Comparison of ENCODE assay signal across 8 cellular contexts in genomic region chr4:109816082-109816442, GRCh38. TPM values are rescaled to one million over a fixed set of nuclear protein-coding genes. Genes with fewer than 3 reads are reported as not detected.
DNase-seq lines count a peak whose midpoint lies in the region; ATAC-seq and TF ChIP-seq lines count a peak whose summit lies in the region.

No MANE protein-coding gene starts in this region.

- H3K4me3 Mint-ChIP-seq in endodermal cell: peak overlapping the region; percentile 97

- H3K9me3 ChIP-seq in endodermal cell (ENCODE audit: control insufficient read depth, low read length): no peaks in the 10 kb centered on the region
- H3K9me3 ChIP-seq in neuron (ENCODE audit: low read length): no peaks in the 10 kb centered on the region
- H3K9me3 ChIP-seq in thymus (ENCODE audit: control insufficient read depth): no peaks in the 10 kb centered on the region

- H2AFZ ChIP-seq in neuron (ENCODE audit: low read depth, low read length): peak overlapping the region; percentile 94

- peak overlapping the region; percentile 92 for H3K9ac ChIP-seq in endodermal cell (ENCODE audit: extremely low read depth, low read length, poor library complexity, severe bottlenecking)

- peaks cover 37% of the 10 kb centered on the region for H3K36me3 ChIP-seq in endodermal cell (ENCODE audit: control insufficient read depth, insufficient read depth, low read length)
- H3K36me3 ChIP-seq in neuron (ENCODE audit: insufficient read depth, low read length): peaks cover 28% of the 10 kb centered on the region
- peaks cover 2% of the 10 kb centered on the region for H3K36me3 ChIP-seq in thymus (ENCODE audit: control insufficient read depth, insufficient read depth)

- H3K4me3 ChIP-seq in HL-60 (replicated peaks; ENCODE audit: insufficient read depth, low read length) (peak overlapping the region; percentile 98), endodermal cell (ENCODE audit: low read length) (peak overlapping the region; percentile 97), neuron (ENCODE audit: low read length) (peak overlapping the region; percentile 90), thymus (ENCODE audit: low read length) (peak overlapping the region; percentile 76)

- no peaks in the 10 kb centered on the region for H3K9me3 Mint-ChIP-seq in endodermal cell

- peaks cover 38% of the 10 kb centered on the region for H3K36me3 Mint-ChIP-seq in endodermal cell (ENCODE audit: low read depth)

- no peak for TF ChIP-seq CTCF in HL-60 (IDR thresholded peaks at IDR 0.05; ENCODE audit: insufficient read depth, low read length)
- TF ChIP-seq CTCF in endodermal cell (conservative IDR thresholded peaks at IDR 0.05): no peak

- peak in 1 of 2 experiments; percentile 28 for DNase-seq in HL-60 (ENCODE audit: low read depth in 1 of 2, low spot score in 1 of 2)
- DNase-seq in activated CD4-positive, alpha-beta T cell treated with anti-CD3 and anti-CD28 coated beads, Interleukin-2, amount 50 U/mL, for 4 hours: peak; percentile 45 to 52
- DNase-seq in endodermal cell: no peak
- no peak for DNase-seq in NCI-H446 treated with DMSO at 0.1 percent for 48 hours (lab: John Stamatoyannopoulos, UW)
- no peak for DNase-seq in retina

- H3K4me1 ChIP-seq in endodermal cell (ENCODE audit: control insufficient read depth, insufficient read depth, low read length): no peaks in the 10 kb centered on the region
- H3K4me1 ChIP-seq in neuron (ENCODE audit: insufficient read depth, low read length): peaks cover 16% of the 10 kb centered on the region
- peaks cover 8% of the 10 kb centered on the region for H3K4me1 ChIP-seq in thymus (ENCODE audit: control insufficient read depth, insufficient read depth, low read length)

- no peaks in the 10 kb centered on the region for H3K27me3 Mint-ChIP-seq in endodermal cell (ENCODE audit: insufficient read depth)

- H3K4me1 Mint-ChIP-seq in endodermal cell: peaks cover 27% of the 10 kb centered on the region

- H3K27ac ChIP-seq in HL-60 (replicated peaks): peak overlapping the region; percentile 94
- peak overlapping the region; percentile 73 for H3K27ac ChIP-seq in endodermal cell (ENCODE audit: low read depth, low read length)
- H3K27ac ChIP-seq in thymus (ENCODE audit: low read depth): peak overlapping the region; percentile 69

- no peak for ATAC-seq in GM18907 (IDR thresholded peaks at IDR 0.05; ENCODE audit: unreplicated experiment)

- H3K27ac Mint-ChIP-seq in endodermal cell: peak overlapping the region; percentile 99

- H3K27me3 ChIP-seq in HL-60 (ENCODE audit: insufficient read depth, poor library complexity, severe bottlenecking): no peaks in the 10 kb centered on the region
- H3K27me3 ChIP-seq in endodermal cell (ENCODE audit: control insufficient read depth, insufficient read depth, low read length, poor library complexity, severe bottlenecking): no peaks in the 10 kb centered on the region
- H3K27me3 ChIP-seq in neuron (ENCODE audit: insufficient read depth, low read length): no peaks in the 10 kb centered on the region
- H3K27me3 ChIP-seq in thymus (ENCODE audit: control insufficient read depth, insufficient read depth): no peaks in the 10 kb centered on the region

- 0% methylated on average over 5 to 19 of the region's 19 CpGs for WGBS in endodermal cell (ENCODE audit: insufficient coverage in 1 of 2, insufficient read length in 1 of 2), 2 experiments
- WGBS in thymus: under 1% methylated on average over 19 of the region's 19 CpGs

RNA-seq across cellular contexts. Expression of gene GAR1, which starts 0.5 kb away (rescaled TPM):
- 10 to 100 TPM; 33.3 to 35.3 TPM for total RNA-seq in endodermal cell
- polyA plus RNA-seq in endodermal cell (2013, experiment 1 of 2): 38.8 TPM
- polyA plus RNA-seq in endodermal cell (2013, experiment 2 of 2): 34.7 TPM
- 33.4 TPM for polyA plus RNA-seq in thymus

RNA-seq across cellular contexts. Expression of gene RRH, which starts 11.7 kb away (rescaled TPM):
- total RNA-seq in endodermal cell: under 1 TPM in 1 of 2 donors, not detected in 1; 0.18 TPM
- not detected for polyA plus RNA-seq in endodermal cell (2013, experiment 1 of 2)
- polyA plus RNA-seq in endodermal cell (2013, experiment 2 of 2): not detected
- polyA plus RNA-seq in thymus: 0.11 TPM

RNA-seq across cellular contexts. Expression of gene CFI, which starts 14.3 kb away (rescaled TPM):
- not detected for total RNA-seq in endodermal cell
- 0.25 TPM for polyA plus RNA-seq in endodermal cell (2013, experiment 1 of 2)
- polyA plus RNA-seq in endodermal cell (2013, experiment 2 of 2): 0.62 TPM
- 8.4 TPM for polyA plus RNA-seq in thymus

RNA-seq across cellular contexts. Expression of gene LRIT3, which starts 31.8 kb away (rescaled TPM):
- total RNA-seq in endodermal cell: 1 to 10 TPM; 1.5 to 3.1 TPM
- polyA plus RNA-seq in endodermal cell (2013, experiment 1 of 2): 0.21 TPM
- 0.25 TPM for polyA plus RNA-seq in endodermal cell (2013, experiment 2 of 2)
- polyA plus RNA-seq in thymus: 0.59 TPM

Comparison
In these comparisons a context has a peak if more than half of its experiments do, and no peak if none do; other contexts are left out.
1. DNase-seq: peak in activated CD4-positive, alpha-beta T cell treated with anti-CD3 and anti-CD28 coated beads, Interleukin-2, amount 50 U/mL, for 4 hours (2 of 2); none in endodermal cell (single experiment), NCI-H446 treated with DMSO at 0.1 percent for 48 hours (single experiment) and retina (single experiment).
2. Peak in every context shown above with its lines, with median percentiles within 50 percentile points of each other: H3K27ac ChIP-seq and H3K4me3 ChIP-seq.